Comparison of ENCODE assay signal across 14 cellular contexts in genomic region chr13:48158915-48159314, GRCh38.
DNase-seq lines count a peak whose midpoint lies in the region; ATAC-seq and TF ChIP-seq lines count a peak whose summit lies in the region.
"Had no signal": no experiment of that assay in that cellular context is flagged by ENCODE, and none has a peak within 500 bp of the region (broad histone marks: within the 10 kb centered on the region; RNA-seq: fewer than 3 reads in every experiment).

No MANE protein-coding gene starts in this region.

- peaks cover 0 to 3% (median 0%) of the 10 kb centered on the region in 11 donors for H3K9me3 Mint-ChIP-seq in naive thymus-derived CD4-positive, alpha-beta T cell

- H3K4me3 ChIP-seq in body of pancreas, result no peak overlapping the region
- H3K4me3 ChIP-seq in naive thymus-derived CD4-positive, alpha-beta T cell (ENCODE audit: low read length), result no peak overlapping the region
- H3K4me3 ChIP-seq in tibial nerve, result no peak overlapping the region
- H3K4me3 ChIP-seq: K562 had no signal

- TF ChIP-seq POLR2A in body of pancreas (IDR thresholded peaks at IDR 0.05), result no peak
- no peak for TF ChIP-seq POLR2A in tibial nerve (IDR thresholded peaks at IDR 0.05)

- 65 to 79% methylated on average over 3 of the region's 3 CpGs for WGBS in body of pancreas, 2 donors
- 86 to 94% methylated on average over 3 of the region's 3 CpGs for WGBS in tibial nerve, 2 donors

- POLR2A ChIA-PET in naive thymus-derived CD4-positive, alpha-beta T cell (lab: Charles Lee), result interaction anchor here (0.6 to 6.4 kb wide), 9 partner anchors 11 to 144 kb away, joined by 3 to 114 read pairs (median 17); partner anchors contain the start of genes ITM2B and RB1

- H3K36me3 ChIP-seq in KOPT-K1 (ENCODE audit: insufficient read depth, low read length), result no peaks in the 10 kb centered on the region
- H3K36me3 ChIP-seq in body of pancreas (replicated peaks in 1 of 2; ENCODE audit: insufficient read depth in 1 of 2, low read depth in 2 of 2), result no peaks in the 10 kb centered on the region
- H3K36me3 ChIP-seq in naive thymus-derived CD4-positive, alpha-beta T cell (ENCODE audit: control insufficient read depth in 2 of 3, insufficient read depth in 3 of 3, low read length in 3 of 3), result no peaks in the 10 kb centered on the region
- H3K36me3 ChIP-seq in tibial nerve, result no peaks in the 10 kb centered on the region

- TF ChIP-seq EP300 in tibial nerve (IDR thresholded peaks at IDR 0.05), result no peak

- H3K4me1 ChIP-seq in body of pancreas (peaks cover 11% of the 10 kb centered on the region), tibial nerve (peaks cover 0 to 27% (median 8%) of the 10 kb centered on the region in 4 donors)
- peaks cover 19 to 37% of the 10 kb centered on the region in 2 donors for H3K4me1 ChIP-seq in naive thymus-derived CD4-positive, alpha-beta T cell (ENCODE audit: control insufficient read depth in 2 of 2, insufficient read depth in 2 of 2, low read length in 2 of 2)

- H3K4me3 Mint-ChIP-seq in naive thymus-derived CD4-positive, alpha-beta T cell, result peak overlapping the region in 4 of 10 donors; percentile 48 to 72 (median 60)

- TF ChIP-seq CTCF in body of pancreas (IDR thresholded peaks at IDR 0.05) (no peak), tibial nerve (IDR thresholded peaks at IDR 0.05) (no peak)

- H3K36me3 Mint-ChIP-seq in naive thymus-derived CD4-positive, alpha-beta T cell, result peaks cover 0 to 7% (median 0%) of the 10 kb centered on the region in 5 donors

- intact Hi-C loops in body of pancreas (cut with DNase I), result no loop called here
- intact Hi-C loops in naive thymus-derived CD4-positive, alpha-beta T cell (cut with micrococcal nuclease), result loop anchor here (5.0 to 10.0 kb wide), 4 partner anchors 346 to 1607 kb away; partner anchors contain the start of genes LRCH1 (in 1 of the 2) and RCBTB2 (in 1 of the 2)

- CTCF ChIA-PET in naive thymus-derived CD4-positive, alpha-beta T cell (lab: Charles Lee), result interaction anchor here (2.2 kb wide), 1 partner anchor 74 kb away, joined by 6 read pairs; the partner anchor contains the start of gene ITM2B

- peak; percentile 43 for ATAC-seq in body of pancreas
- ATAC-seq in naive thymus-derived CD4-positive, alpha-beta T cell, result no peak
- ATAC-seq in GM19397 (IDR thresholded peaks at IDR 0.05; ENCODE audit: unreplicated experiment), result no peak
- ATAC-seq: K562 had no signal

- no peaks in the 10 kb centered on the region for H3K9me3 ChIP-seq in KOPT-K1 (ENCODE audit: insufficient read depth, low read length, poor library complexity, severe bottlenecking)
- H3K9me3 ChIP-seq in body of pancreas, result no peaks in the 10 kb centered on the region
- no peaks in the 10 kb centered on the region for H3K9me3 ChIP-seq in naive thymus-derived CD4-positive, alpha-beta T cell (ENCODE audit: control insufficient read depth in 2 of 3, low read length in 3 of 3)
- no peaks in the 10 kb centered on the region for H3K9me3 ChIP-seq in tibial nerve

- H3K27me3 Mint-ChIP-seq in naive thymus-derived CD4-positive, alpha-beta T cell, result peaks cover 0 to 2% (median 0%) of the 10 kb centered on the region in 5 donors

- in situ Hi-C loops in Caki2 (cut with HindIII; ENCODE audit: low pct_unique_long_range_greater_than_20kb, low sequenced_read_pairs), result no loop called here

- H3K27ac Mint-ChIP-seq in naive thymus-derived CD4-positive, alpha-beta T cell, result peak overlapping the region in 7 of 9 donors; percentile 74 to 99 (median 82)

- DNase-seq in Caki2 (ENCODE audit: low read depth) (peak; percentile 5), body of pancreas (peak in 2 of 4 donors; percentile 17 to 37), tibial nerve (ENCODE audit: low spot score in 2 of 2) (no peak), occipital lobe (lab: John Stamatoyannopoulos, UW) (no peak), NAMALWA (ENCODE audit: low spot score) (no peak)
- no peak for DNase-seq in naive thymus-derived CD4-positive, alpha-beta T cell
- DNase-seq: activated CD4-positive, CD25-positive, alpha-beta regulatory T cell; activated effector memory CD4-positive, alpha-beta T cell treated with Interleukin-2 at 50 U/mL for 16 hours; foreskin fibroblast; GOT3; SHP77 treated with DMSO at 0.1 percent for 48 hours had no signal

- H3K27ac ChIP-seq in KOPT-K1 (ENCODE audit: low read depth, low read length, poor library complexity, severe bottlenecking) (peak overlapping the region; percentile 44), body of pancreas (peak overlapping the region in 3 of 4 donors; percentile 52 to 84 (median 53)), tibial nerve (peak overlapping the region in 2 of 4 donors; percentile 38)
- no peak overlapping the region for H3K27ac ChIP-seq in naive thymus-derived CD4-positive, alpha-beta T cell (ENCODE audit: low read depth, low read length)

- H3K27me3 ChIP-seq in body of pancreas, result no peaks in the 10 kb centered on the region
- H3K27me3 ChIP-seq in naive thymus-derived CD4-positive, alpha-beta T cell (ENCODE audit: control insufficient read depth in 2 of 2, insufficient read depth in 2 of 2, low read length in 2 of 2), result no peaks in the 10 kb centered on the region
- no peaks in the 10 kb centered on the region for H3K27me3 ChIP-seq in tibial nerve

- H3K4me1 Mint-ChIP-seq in naive thymus-derived CD4-positive, alpha-beta T cell, result peaks cover 42 to 74% (median 65%) of the 10 kb centered on the region in 7 donors
